Comparison of ENCODE assay signal across 27 cellular contexts in the genomic region with DNA sequence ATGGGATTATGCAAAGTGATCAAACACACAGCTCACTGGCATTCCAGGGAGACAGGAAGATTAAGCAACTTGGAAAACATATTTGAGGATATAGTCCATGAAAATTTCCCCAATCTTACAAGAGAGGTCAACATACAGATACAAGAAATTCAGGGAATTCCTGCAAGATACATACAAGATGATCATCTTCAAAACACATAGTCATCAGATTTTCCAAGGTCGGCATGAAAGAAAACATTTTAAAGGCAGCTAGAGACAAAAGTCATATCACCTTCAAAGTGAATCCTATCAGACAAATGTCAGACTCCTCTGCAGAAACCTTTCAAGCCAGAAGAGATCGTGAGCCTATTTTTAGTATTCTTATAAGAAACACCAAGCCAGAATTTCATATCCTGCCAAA.
"Had no signal": no experiment of that assay in that cellular context is flagged by ENCODE, and none has a peak within 500 bp of the region (broad histone marks: within the 10 kb centered on the region; RNA-seq: fewer than 3 reads in every experiment).

No MANE protein-coding gene starts in this region.

- FAIRE-seq: urothelium cell line had no signal

- H3K27me3 ChIP-seq: stomach, suprapubic skin, testis, thyroid gland, tibial artery, tibial nerve, transverse colon, upper lobe of left lung, upper lobe of right lung, uterus, vagina had no signal

- ATAC-seq: stimulated activated effector memory CD8-positive, alpha-beta T cell treated with anti-CD3 and anti-CD28 coated beads, Interleukin-12 subunit alpha, Interleukin-12 subunit beta, amount 100 ng/mL, for 72 hours; stimulated activated memory B cell treated with anti-CD40 and anti-IgM and Interleukin-4, amounts not matched to agents 10 μg/mL and 1 μg/mL and 100 μg/mL, for 72 hours; stimulated activated naive B cell treated with anti-CD40 and anti-IgM and Interleukin-4, amounts not matched to agents 10 μg/mL and 1 μg/mL and 100 μg/mL, for 72 hours; stimulated activated naive CD8-positive, alpha-beta T cell treated with anti-CD3 and anti-CD28 coated beads, Interleukin-15, amount 100 ng/mL, for 72 hours; stimulated activated naive CD8-positive, alpha-beta T cell treated with anti-CD3 and anti-CD28 coated beads, Interleukin-15, Interleukin-2, amounts not matched to agents 100 U/mL and 50 U/mL, for 24 hours; upper lobe of right lung had no signal

- H3K4me3 ChIP-seq: stomach, suprapubic skin, testis, thoracic aorta, thyroid gland, tibial artery, tibial nerve, transverse colon, upper lobe of left lung, upper lobe of right lung, uterus, vagina had no signal

- H3K4me1 ChIP-seq: stomach, suprapubic skin, testis, thyroid gland, tibial artery, tibial nerve, transverse colon, upper lobe of left lung, upper lobe of right lung, uterus, vagina had no signal

- DNase-seq: stimulated activated CD4-positive, alpha-beta T cell treated with anti-CD3 and anti-CD28 coated beads, Interleukin-2, amount 100 ng/mL, for 48 hours; stimulated activated CD4-positive, alpha-beta T cell treated with anti-CD3 and anti-CD28 coated beads, Interleukin-4, amount 100 ng/mL, for 1 hour; stimulated activated CD4-positive, alpha-beta T cell treated with anti-CD3 and anti-CD28 coated beads, Interleukin-4, amount 100 ng/mL, for 24 hours; stimulated activated CD4-positive, alpha-beta T cell treated with anti-CD3 and anti-CD28 coated beads, Interleukin-4, amount 100 ng/mL, for 4 hours; stimulated activated CD8-positive, alpha-beta memory T cell treated with anti-CD3 and anti-CD28 coated beads, Interleukin-4, amount 100 ng/mL, for 48 hours; stimulated activated naive B cell treated with anti-CD40 and anti-IgM and Interleukin-4, amounts not matched to agents 10 μg/mL and 1 μg/mL and 100 μg/mL, for 72 hours; stimulated activated naive CD4-positive, alpha-beta T cell; stimulated activated naive CD4-positive, alpha-beta T cell treated with Interleukin-2 at 50 U/mL for 16 hours; stimulated activated naive CD8-positive, alpha-beta T cell treated with anti-CD3 and anti-CD28 coated beads, Interleukin-15, amount 100 ng/mL, for 72 hours; stimulated activated naive CD8-positive, alpha-beta T cell treated with anti-CD3 and anti-CD28 coated beads, Interleukin-15, Interleukin-2, amounts not matched to agents 100 U/mL and 50 U/mL, for 24 hours; stomach; substantia nigra; testis; thyroid gland; tibial artery; transverse colon; trophoblast cell; upper lobe of left lung; upper lobe of right lung; uterus had no signal

- H3K36me3 ChIP-seq: stomach, suprapubic skin, thoracic aorta, thyroid gland, tibial artery, tibial nerve, transverse colon, upper lobe of left lung, upper lobe of right lung, uterus, vagina had no signal

- H3K9me3 ChIP-seq: suprapubic skin, testis, thoracic aorta, thyroid gland, tibial artery, tibial nerve, transverse colon, upper lobe of left lung, upper lobe of right lung, uterus, vagina had no signal

- H3K27ac ChIP-seq: stomach, suprapubic skin, testis, thoracic aorta, thyroid gland, tibial artery, tibial nerve, transverse colon, upper lobe of left lung, upper lobe of right lung, uterus, vagina had no signal
